Comparison of ENCODE assay signal across 8 cellular contexts in genomic region chr5:6715758-6716633, GRCh38. TPM values are rescaled to one million over a fixed set of nuclear protein-coding genes. Genes with fewer than 3 reads are reported as not detected.
DNase-seq lines count a peak whose midpoint lies in the region; ATAC-seq and TF ChIP-seq lines count a peak whose summit lies in the region.

No MANE protein-coding gene starts in this region.

- H3K4me1 Mint-ChIP-seq in CD4-positive, alpha-beta memory T cell, result peaks cover 52 to 71% (median 61%) of the 10 kb centered on the region in 4 donors
- H3K4me1 Mint-ChIP-seq in natural killer cell treated with Interleukin-12 subunit alpha and Interleukin-12 subunit beta and Interleukin-15 and Interleukin-18, amount 100 ng/mL, for 72 hours (ENCODE audit: low read depth in 2 of 2), result peaks cover 57 to 63% of the 10 kb centered on the region in 2 donors

- no peaks in the 10 kb centered on the region for H3K9me3 Mint-ChIP-seq in CD4-positive, alpha-beta memory T cell
- H3K9me3 Mint-ChIP-seq in natural killer cell treated with Interleukin-12 subunit alpha and Interleukin-12 subunit beta and Interleukin-15 and Interleukin-18, amount 100 ng/mL, for 72 hours, result no peaks in the 10 kb centered on the region

- no peak for TF ChIP-seq CTCF in NB4 (IDR thresholded peaks at IDR 0.05; ENCODE audit: low read depth, low read length)
- no peak for TF ChIP-seq CTCF in cardiac fibroblast (IDR thresholded peaks at IDR 0.05; ENCODE audit: low read depth, low read length)

- H3K27ac ChIP-seq in CD4-positive, alpha-beta memory T cell (ENCODE audit: low read depth, low read length), result peak overlapping the region; percentile 42

- H3K36me3 Mint-ChIP-seq in CD4-positive, alpha-beta memory T cell, result peaks cover 3 to 31% of the 10 kb centered on the region in 2 donors
- no peaks in the 10 kb centered on the region for H3K36me3 Mint-ChIP-seq in natural killer cell treated with Interleukin-12 subunit alpha and Interleukin-12 subunit beta and Interleukin-15 and Interleukin-18, amount 100 ng/mL, for 72 hours

- H3K4me3 ChIP-seq in CD4-positive, alpha-beta memory T cell (ENCODE audit: low read length in 2 of 2), result peak overlapping the region; percentile 71 to 82
- H3K4me3 ChIP-seq in NB4 (ENCODE audit: low read depth, low read length) (peak overlapping the region; percentile 87), cardiac fibroblast (replicated peaks in 1 of 2; ENCODE audit: low read depth in 2 of 2, low read length in 2 of 2) (peak overlapping the region; percentile 25 to 71)

- CTCF ChIA-PET in CD4-positive, alpha-beta memory T cell (lab: Charles Lee; ENCODE audit: partially characterized antibody), result interaction anchor here (0.8 to 2.3 kb wide), 5 partner anchors 12 to 30 kb away, joined by 3 to 15 read pairs (median 5); no protein-coding TSS in a partner anchor

- no peaks in the 10 kb centered on the region for H3K9me3 ChIP-seq in CD4-positive, alpha-beta memory T cell (ENCODE audit: control insufficient read depth in 1 of 2, low read length in 2 of 2)

- no peak for ATAC-seq in natural killer cell treated with Interleukin-12 subunit alpha and Interleukin-12 subunit beta and Interleukin-15 and Interleukin-18, amount 100 ng/mL, for 72 hours
- ATAC-seq in HG02678 (IDR thresholded peaks at IDR 0.05; ENCODE audit: unreplicated experiment), result no peak

- H3K27me3 Mint-ChIP-seq in CD4-positive, alpha-beta memory T cell, result no peaks in the 10 kb centered on the region
- H3K27me3 Mint-ChIP-seq in natural killer cell treated with Interleukin-12 subunit alpha and Interleukin-12 subunit beta and Interleukin-15 and Interleukin-18, amount 100 ng/mL, for 72 hours, result no peaks in the 10 kb centered on the region

- peaks cover 59% of the 10 kb centered on the region for H3K4me1 ChIP-seq in CD4-positive, alpha-beta memory T cell (ENCODE audit: insufficient read depth, low read length)

- H3K27me3 ChIP-seq in CD4-positive, alpha-beta memory T cell (ENCODE audit: insufficient read depth, low read length), result no peaks in the 10 kb centered on the region

- peak overlapping the region; percentile 89 to 93 (median 90) for H3K4me3 Mint-ChIP-seq in CD4-positive, alpha-beta memory T cell
- peak overlapping the region; percentile 93 for H3K4me3 Mint-ChIP-seq in natural killer cell treated with Interleukin-12 subunit alpha and Interleukin-12 subunit beta and Interleukin-15 and Interleukin-18, amount 100 ng/mL, for 72 hours

- TF ChIP-seq POLR2A in NB4 (IDR thresholded peaks at IDR 0.05; ENCODE audit: extremely low read depth, insufficient read length), result no peak

- DNase-seq in CD4-positive, alpha-beta memory T cell, result peak; percentile 44 to 52 (median 50)
- peak; percentile 49 for DNase-seq in NB4 (ENCODE audit: low read depth)
- no peak for DNase-seq in cardiac fibroblast (ENCODE audit: low read depth in 2 of 2)
- DNase-seq in natural killer cell treated with Interleukin-12 subunit alpha and Interleukin-12 subunit beta and Interleukin-15 and Interleukin-18, amount 100 ng/mL, for 72 hours (ENCODE audit: low spot score), result no peak
- DNase-seq in putamen (ENCODE audit: low spot score), result no peak
- DNase-seq in SHP77 treated with DMSO at 0.1 percent for 48 hours (lab: John Stamatoyannopoulos, UW), result no peak
- DNase-seq in NCI-H446 treated with DMSO at 0.1 percent for 48 hours (lab: John Stamatoyannopoulos, UW), result no peak

- POLR2A ChIA-PET in CD4-positive, alpha-beta memory T cell (lab: Charles Lee; ENCODE audit: partially characterized antibody), result interaction anchor here (1.0 to 2.1 kb wide), 3 partner anchors 14 to 1294 kb away, joined by 3 to 19 read pairs (median 11); partner anchors contain the start of genes NSUN2 and SRD5A1

- no peaks in the 10 kb centered on the region for H3K36me3 ChIP-seq in CD4-positive, alpha-beta memory T cell (ENCODE audit: insufficient read depth, low read length)

- H3K27ac Mint-ChIP-seq in CD4-positive, alpha-beta memory T cell, result peak overlapping the region; percentile 86 to 93 (median 88)
- peak overlapping the region; percentile 61 for H3K27ac Mint-ChIP-seq in natural killer cell treated with Interleukin-12 subunit alpha and Interleukin-12 subunit beta and Interleukin-15 and Interleukin-18, amount 100 ng/mL, for 72 hours

- intact Hi-C loops in CD4-positive, alpha-beta memory T cell (cut with micrococcal nuclease), result loop anchor here (1.0 to 10.0 kb wide), 3 partner anchors 13 to 1221 kb away; no protein-coding TSS in a partner anchor

RNA-seq across cellular contexts. Expression of gene TENT4A, which starts 2.8 kb away (rescaled TPM):
- total RNA-seq in CD4-positive, alpha-beta memory T cell, result 10 to 100 TPM; 44.9 to 49.1 TPM
- 1 to 10 TPM in 1 of 2 donors, under 1 TPM in 1; 0.55 to 1.8 TPM for polyA plus RNA-seq in CD4-positive, alpha-beta memory T cell
- total RNA-seq in natural killer cell treated with Interleukin-12 subunit alpha and Interleukin-12 subunit beta and Interleukin-15 and Interleukin-18, amount 100 ng/mL, for 72 hours, result 10 to 100 TPM; 37.8 to 69.9 TPM

Comparison
In these comparisons a context has a peak if more than half of its experiments do, and no peak if none do; other contexts are left out.
1. DNase-seq: peak in CD4-positive, alpha-beta memory T cell (5 of 5) and NB4 (single experiment); none in cardiac fibroblast (0 of 2), natural killer cell treated with Interleukin-12 subunit alpha and Interleukin-12 subunit beta and Interleukin-15 and Interleukin-18, amount 100 ng/mL, for 72 hours (single experiment), putamen (single experiment), SHP77 treated with DMSO at 0.1 percent for 48 hours (single experiment) and NCI-H446 treated with DMSO at 0.1 percent for 48 hours (single experiment).
2. Peak in every context shown above with its lines, with median percentiles within 50 percentile points of each other: H3K4me3 ChIP-seq.